18 cellular contexts compared by ENCODE assay signal in genomic region chr10:59787032-59787431, GRCh38. TPM values are rescaled to one million over a fixed set of nuclear protein-coding genes. Genes with fewer than 3 reads are reported as not detected.
"Had no signal": no experiment of that assay in that cellular context is flagged by ENCODE, and none has a peak within 500 bp of the region (broad histone marks: within the 10 kb centered on the region; RNA-seq: fewer than 3 reads in every experiment).

No MANE protein-coding gene starts in this region.

RNA-seq across cellular contexts. Expression of gene MRLN, which starts 33.8 kb away (rescaled TPM):
- total RNA-seq: naive thymus-derived CD8-positive, alpha-beta T cell; natural killer cell treated with Interleukin-12 subunit alpha and Interleukin-12 subunit beta and Interleukin-15 and Interleukin-18, amount 100 ng/mL, for 72 hours; neural crest cell; occipital lobe; osteoblast; prostate gland; renal cortical epithelial cell; right cardiac atrium; right lobe of liver; sigmoid colon; stomach; subcutaneous adipose tissue; thoracic aorta; thyroid gland; tibial nerve; ureter had no signal
- polyA plus RNA-seq: naive thymus-derived CD8-positive, alpha-beta T cell; ovary; right cardiac atrium; sigmoid colon; small intestine had no signal
